In the genomic region with DNA sequence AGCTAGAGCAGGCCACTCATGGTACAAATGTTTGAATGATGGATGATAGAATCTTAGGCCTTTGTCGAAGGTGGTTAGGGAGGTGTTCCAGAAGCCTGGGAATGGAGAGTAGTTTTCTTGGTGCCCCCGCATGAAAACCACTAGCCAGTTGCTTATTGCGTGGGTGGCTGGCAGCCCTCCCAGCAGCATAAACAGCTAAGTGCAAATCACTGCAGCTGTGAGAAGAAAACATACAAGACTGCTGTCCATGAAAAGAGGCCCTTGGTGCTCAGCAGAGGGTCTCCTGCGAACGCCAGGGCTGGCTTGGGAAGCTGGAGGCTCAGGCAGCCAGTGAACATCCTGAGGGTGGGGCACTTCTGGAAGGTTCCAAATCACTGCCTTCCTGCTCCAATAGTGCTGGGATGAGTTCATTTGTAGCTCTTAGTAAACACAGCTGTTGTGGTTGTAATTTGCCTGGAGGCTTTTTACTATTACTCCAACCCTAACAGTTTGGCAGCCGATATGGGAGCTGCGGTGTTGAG, we compare ENCODE assay signal across 7 cellular contexts.
A peak's percentile ranks its signal among the peaks of the same experiment; 100 is the strongest.
DNase-seq lines count a peak whose midpoint lies in the region; ATAC-seq and TF ChIP-seq lines count a peak whose summit lies in the region.

No MANE protein-coding gene starts in this region.

- H2AFZ ChIP-seq in IMR-90 (replicated peaks; ENCODE audit: low read length, poor library complexity) (peak overlapping the region; percentile 69), hepatocyte (no peak overlapping the region)

- peak overlapping the region; percentile 60 for H2BK5ac ChIP-seq in IMR-90 (ENCODE audit: low read depth, low read length, poor library complexity, severe bottlenecking)

- peak overlapping the region; percentile 41; the same call in 1 of the 2 replicates for H3K18ac ChIP-seq in IMR-90 (ENCODE audit: low read depth, low read length)

- no peak overlapping the region for H3K4me3 ChIP-seq in IMR-90 (ENCODE audit: insufficient read depth, low read depth, low read length)
- H3K4me3 ChIP-seq in astrocyte of the cerebellum (ENCODE audit: low read depth, low read length), result no peak overlapping the region
- no peak overlapping the region for H3K4me3 ChIP-seq in hepatocyte

- 0 out of 2 replicates have a peak overlapping the region, but pooled peaks have one; percentile 10 for H4K5ac ChIP-seq in IMR-90 (ENCODE audit: low read depth, low read length)

- dilution Hi-C loops in IMR-90 (cut with HindIII; ENCODE audit: low sequenced_read_pairs, unreplicated experiment), result no loop called here

- H2AK9ac ChIP-seq in IMR-90 (replicated peaks; ENCODE audit: low read depth, low read length, poor library complexity), result peak overlapping the region; percentile 57

- peak overlapping the region; percentile 54 for H3K4ac ChIP-seq in IMR-90 (ENCODE audit: low read depth, low read length)

- H3K9me3 ChIP-seq in IMR-90 (ENCODE audit: control insufficient read depth, insufficient read depth, low read length), result no peaks in the 10 kb centered on the region
- H3K9me3 ChIP-seq in hepatocyte (ENCODE audit: low read depth), result no peaks in the 10 kb centered on the region

- BruUV-seq in IMR-90 (replicated peaks; lab: Mats Ljungman, UMichigan), result no TSS peak

- TF ChIP-seq RAD21 in IMR-90 (IDR thresholded peaks at IDR 0.05; ENCODE audit: low read length), result no peak

- TF ChIP-seq POLR2A in IMR-90 (IDR thresholded peaks at IDR 0.05; ENCODE audit: low read depth, low read length), result no peak

- H3K36me3 ChIP-seq in IMR-90 (ENCODE audit: control insufficient read depth, insufficient read depth, low read length) (peaks cover 11% of the 10 kb centered on the region), hepatocyte (replicated peaks; ENCODE audit: insufficient read depth, low read depth) (no peaks in the 10 kb centered on the region)

- TF ChIP-seq CTCF in IMR-90 (conservative IDR thresholded peaks at IDR 0.05; ENCODE audit: low read depth, low read length), result no peak
- no peak for TF ChIP-seq CTCF in astrocyte of the cerebellum (IDR thresholded peaks at IDR 0.05; ENCODE audit: low read depth, low read length, missing control alignments)
- TF ChIP-seq CTCF in hepatocyte (IDR thresholded peaks at IDR 0.05; ENCODE audit: poor library complexity), result no peak

- 0 out of 2 replicates have a peak overlapping the region, but pooled peaks have one; percentile 5 for H4K91ac ChIP-seq in IMR-90 (ENCODE audit: insufficient read depth, low read depth, low read length)

- peaks cover 33% of the 10 kb centered on the region for H3K4me1 ChIP-seq in IMR-90 (ENCODE audit: control insufficient read depth, insufficient read depth, low read length)
- peaks cover 15% of the 10 kb centered on the region for H3K4me1 ChIP-seq in hepatocyte (ENCODE audit: insufficient read depth)

- CTCF ChIA-PET in IMR-90 (lab: Yijun Ruan, JAX), result interaction anchor here (1.1 to 1.7 kb wide), 2 partner anchors 20 to 78 kb away, joined by 3 to 4 read pairs; no protein-coding TSS in a partner anchor

- peak overlapping the region; percentile 60 for H2BK120ac ChIP-seq in IMR-90 (ENCODE audit: low read depth, low read length)

- DNase-seq in IMR-90, result peak; percentile 94
- DNase-seq in astrocyte of the cerebellum (ENCODE audit: low read depth), result peak; percentile 81
- peak; percentile 28 for DNase-seq in hepatocyte (ENCODE audit: low spot score)
- DNase-seq in superior temporal gyrus (ENCODE audit: extremely low spot score), result peak; percentile 65
- DNase-seq in retina, result no peak

- H3K14ac ChIP-seq in IMR-90 (replicated peaks; ENCODE audit: low read depth, low read length), result peak overlapping the region; percentile 53

- H3K9me2 ChIP-seq in hepatocyte (replicated peaks; ENCODE audit: insufficient read depth), result no peaks in the 10 kb centered on the region

- no peak overlapping the region for H2BK15ac ChIP-seq in IMR-90 (ENCODE audit: low read depth, low read length)

- H3K9ac ChIP-seq in IMR-90 (ENCODE audit: low read depth, low read length), result no peak overlapping the region

- POLR2A ChIA-PET in IMR-90 (lab: Charles Lee; ENCODE audit: unreplicated experiment), result no interaction called here

- H4K8ac ChIP-seq in IMR-90 (ENCODE audit: low read depth in 2 of 2, low read length in 2 of 2), result peak overlapping the region in 1 of 2 experiments; percentile 60; a peak in 2 of 4 replicates

- H3K27me3 ChIP-seq in IMR-90 (ENCODE audit: control insufficient read depth, insufficient read depth, low read length), result no peaks in the 10 kb centered on the region
- no peaks in the 10 kb centered on the region for H3K27me3 ChIP-seq in hepatocyte

- ATAC-seq in IMR-90 (ENCODE audit: low read depth) (peak; percentile 65), GM21367 (IDR thresholded peaks at IDR 0.05; ENCODE audit: unreplicated experiment) (no peak), HG03159 (IDR thresholded peaks at IDR 0.05; ENCODE audit: unreplicated experiment) (no peak)

- H3K27ac ChIP-seq in IMR-90 (ENCODE audit: insufficient read depth, low read length) (peak overlapping the region; percentile 35), hepatocyte (peak overlapping the region; percentile 10)

- H3K4me2 ChIP-seq in IMR-90 (ENCODE audit: low read depth, low read length) (peak overlapping the region; percentile 26), hepatocyte (no peak overlapping the region)

- 0 out of 2 replicates have a peak overlapping the region, but pooled peaks have one; percentile 29 for H3K56ac ChIP-seq in IMR-90 (ENCODE audit: extremely low read depth, insufficient read depth, low read length)

- H2AK5ac ChIP-seq in IMR-90 (ENCODE audit: low read depth, low read length), result peak overlapping the region; percentile 60; the same call in 1 of the 2 replicates

- H3K79me1 ChIP-seq in IMR-90 (ENCODE audit: low read depth in 1 of 2, low read length in 2 of 2), result peaks cover 6 to 37% of the 10 kb centered on the region in 2 experiments; a peak in 3 of 4 replicates

- intact Hi-C loops in IMR-90 (cut with micrococcal nuclease), result loop anchor here (10.0 kb wide), 1 partner anchor 488 kb away; no protein-coding TSS in a partner anchor

- H3K79me2 ChIP-seq in hepatocyte, result no peaks in the 10 kb centered on the region

- peaks cover 44% of the 10 kb centered on the region for H3K9me1 ChIP-seq in IMR-90 (ENCODE audit: insufficient read depth, low read length)

- 30% methylated on average over 2 of the region's 7 CpGs; no CpG with 5 or more reads in 1 of the 2 experiments for whole genome bisulfite sequencing in IMR-90 (ENCODE audit: extremely low coverage in 2 of 2, insufficient read length in 1 of 2), 2 experiments
- WGBS in hepatocyte (ENCODE audit: low lambda C conversion rate, missing lambda C conversion rate), result 72% methylated on average over 7 of the region's 7 CpGs

- in situ Hi-C loops in IMR-90 (cut with MboI; ENCODE audit: low sequenced_read_pairs), result no loop called here
- in situ Hi-C loops in astrocyte of the cerebellum (cut with HindIII; ENCODE audit: low sequenced_read_pairs), result no loop called here

- H2BK20ac ChIP-seq in IMR-90 (ENCODE audit: low read depth, low read length), result peak overlapping the region; percentile 66

- peak overlapping the region; percentile 26; the same call in 1 of the 2 replicates for H3K23ac ChIP-seq in IMR-90 (ENCODE audit: low read depth, low read length)

- peaks cover 4% of the 10 kb centered on the region; the same call in 1 of the 2 replicates for H4K20me1 ChIP-seq in IMR-90 (ENCODE audit: insufficient read depth, low read length)
- H4K20me1 ChIP-seq in hepatocyte (ENCODE audit: insufficient read depth, poor library complexity, severe bottlenecking), result no peaks in the 10 kb centered on the region

TF ChIP-seq in IMR-90, 13 proteins besides CTCF, POLR2A, EP300 and RAD21:
- TF ChIP-seq MAZ (IDR thresholded peaks at IDR 0.05; ENCODE audit: borderline replicate concordance, low read depth, low read length) (peak; percentile 40; the same call in 1 of the 2 replicates), CEBPB (IDR thresholded peaks at IDR 0.05; ENCODE audit: low read depth, low read length) (no peak), RCOR1 (IDR thresholded peaks at IDR 0.05; ENCODE audit: insufficient replicate concordance, low read length) (peak; percentile 6)
- TF ChIP-seq, protein P1, sequence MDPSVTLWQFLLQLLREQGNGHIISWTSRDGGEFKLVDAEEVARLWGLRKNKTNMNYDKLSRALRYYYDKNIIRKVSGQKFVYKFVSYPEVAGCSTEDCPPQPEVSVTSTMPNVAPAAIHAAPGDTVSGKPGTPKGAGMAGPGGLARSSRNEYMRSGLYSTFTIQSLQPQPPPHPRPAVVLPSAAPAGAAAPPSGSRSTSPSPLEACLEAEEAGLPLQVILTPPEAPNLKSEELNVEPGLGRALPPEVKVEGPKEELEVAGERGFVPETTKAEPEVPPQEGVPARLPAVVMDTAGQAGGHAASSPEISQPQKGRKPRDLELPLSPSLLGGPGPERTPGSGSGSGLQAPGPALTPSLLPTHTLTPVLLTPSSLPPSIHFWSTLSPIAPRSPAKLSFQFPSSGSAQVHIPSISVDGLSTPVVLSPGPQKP (IDR thresholded peaks at IDR 0.05; ENCODE audit: borderline replicate concordance, low read depth, low read length), result no peak
TF ChIP-seq in IMR-90: peak in this region for 2.
